8 cellular contexts compared by ENCODE assay signal in genomic region chr7:143380264-143380645, GRCh38. TPM values are rescaled to one million over a fixed set of nuclear protein-coding genes. Genes with fewer than 3 reads are reported as not detected.
DNase-seq lines count a peak whose midpoint lies in the region; ATAC-seq and TF ChIP-seq lines count a peak whose summit lies in the region.

No MANE protein-coding gene starts in this region.

- DNase-seq in AML-193 (lab: John Stamatoyannopoulos, UW) = peak; percentile 84 to 85
- DNase-seq in NCI-H460 (ENCODE audit: extremely low read depth, low read depth) = peak; percentile 76
- peak; percentile 87 to 89 for DNase-seq in activated CD4-positive, alpha-beta T cell treated with anti-CD3 and anti-CD28 coated beads, Interleukin-2, amount 50 U/mL, for 4 hours
- peak; percentile 48 to 87 for DNase-seq in dermis microvascular lymphatic vessel endothelial cell (ENCODE audit: low read depth in 2 of 2)
- peak; percentile 90 to 98 for DNase-seq in lower leg skin (ENCODE audit: low spot score in 2 of 2)
- DNase-seq in stimulated activated CD4-positive, alpha-beta T cell treated with anti-CD3 and anti-CD28 coated beads, Interleukin-4, amount 100 ng/mL, for 24 hours = peak; percentile 90

- TF ChIP-seq POLR2A in lower leg skin (IDR thresholded peaks at IDR 0.05) = no peak

- intact Hi-C loops in lower leg skin (cut with DNase I; ENCODE audit: low total_unique reads) = no loop called here

- WGBS in lower leg skin, 2 donors = 0 to 1% methylated on average over 23 to 35 of the region's 35 CpGs

- ATAC-seq in GM19025 (IDR thresholded peaks at IDR 0.05; ENCODE audit: low read depth, unreplicated experiment) (peak; percentile 35), HG03196 (IDR thresholded peaks at IDR 0.05; ENCODE audit: unreplicated experiment) (peak; percentile 48)

- peak in 2 of 3 donors; percentile 32 to 83 for TF ChIP-seq CTCF in lower leg skin (IDR thresholded peaks at IDR 0.05)

- H3K4me3 ChIP-seq in lower leg skin (ENCODE audit: low read depth, poor library complexity, severe bottlenecking) = peak overlapping the region; percentile 89

RNA-seq across cellular contexts. Expression of gene ZYX, which starts 0.9 kb away (rescaled TPM):
- total RNA-seq in NCI-H460 (2014; rRNA removed; shearing (Covaris generic)) = 45.7 and 57.4 TPM in 2 replicates
- 41.7 and 43.4 TPM in 2 replicates for polyA plus RNA-seq in NCI-H460 (2014; cell fraction: nucleus; rRNA removed)
- total RNA-seq in dermis microvascular lymphatic vessel endothelial cell = 11.8 and 33.3 TPM in 2 replicates
- 10 to 100 TPM; 45.6 to 91.1 (median 60.9) TPM for total RNA-seq in lower leg skin

RNA-seq across cellular contexts. Expression of gene FAM131B, which starts 17.7 kb away (rescaled TPM):
- 0.06 and 0.10 TPM in 2 replicates for total RNA-seq in NCI-H460 (2014; rRNA removed; shearing (Covaris generic))
- not detected in 2 replicates for polyA plus RNA-seq in NCI-H460 (2014; cell fraction: nucleus; rRNA removed)
- 0.13 TPM in 2 replicates for total RNA-seq in dermis microvascular lymphatic vessel endothelial cell
- 1 to 10 TPM in 1 of 4 donors, under 1 TPM in 2, not detected in 1; 0.27 to 1.4 (median 0.42) TPM for total RNA-seq in lower leg skin

RNA-seq across cellular contexts. Expression of gene EPHA1, which starts 28.4 kb away (rescaled TPM):
- not detected in 2 replicates for total RNA-seq in NCI-H460 (2014; rRNA removed; shearing (Covaris generic))
- polyA plus RNA-seq in NCI-H460 (2014; cell fraction: nucleus; rRNA removed) = not detected in 2 replicates
- total RNA-seq in dermis microvascular lymphatic vessel endothelial cell = under 0.01 TPM in 1 of 2 replicates, not detected in the other
- 10 to 100 TPM; 51.7 to 94.5 (median 64.2) TPM for total RNA-seq in lower leg skin

Comparison
In these comparisons a context has a peak if more than half of its experiments do, and no peak if none do; other contexts are left out.
1. Peak in every context shown above with its lines: DNase-seq, ATAC-seq and H3K4me3 ChIP-seq.
2. RNA of gene EPHA1, which starts 28.4 kb away (total RNA-seq): 51.7 to 94.5 TPM in lower leg skin; not detected in NCI-H460 and under 0.01 TPM in dermis microvascular lymphatic vessel endothelial cell; every median in the first group is over 10 times any median in the second.